9 cellular contexts compared by ENCODE assay signal in the genomic region with DNA sequence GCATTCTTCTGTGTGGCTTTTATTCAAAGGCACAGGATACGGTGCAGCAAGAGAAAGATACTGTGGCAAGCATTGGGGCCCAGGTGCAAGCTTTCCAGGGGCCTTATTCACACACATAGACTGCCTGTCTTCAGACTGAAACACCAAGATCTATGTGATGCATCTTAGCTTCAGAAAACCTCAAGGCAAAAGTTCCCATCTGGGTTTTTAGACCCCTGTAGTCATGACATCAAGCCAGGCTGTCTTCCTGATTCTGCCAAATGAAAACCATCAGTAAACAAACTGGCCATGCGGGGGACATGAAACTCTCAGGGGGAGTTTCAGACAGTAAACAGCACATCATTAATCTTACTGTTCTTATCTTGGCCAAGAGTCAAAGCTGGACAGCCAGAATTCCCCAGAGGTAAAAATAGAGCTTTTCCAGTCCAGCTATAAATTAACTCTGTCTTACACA. TPM values are rescaled to one million over a fixed set of nuclear protein-coding genes. Genes with fewer than 3 reads are reported as not detected.
DNase-seq lines count a peak whose midpoint lies in the region; ATAC-seq and TF ChIP-seq lines count a peak whose summit lies in the region.
"Had no signal": no experiment of that assay in that cellular context is flagged by ENCODE, and none has a peak within 500 bp of the region (broad histone marks: within the 10 kb centered on the region; RNA-seq: fewer than 3 reads in every experiment).

No MANE protein-coding gene starts in this region.

- DNase-seq in GM10248 (ENCODE audit: extremely low spot score): peak; percentile 49
- DNase-seq in foreskin melanocyte: peak; percentile 5
- DNase-seq in tibial nerve (ENCODE audit: low spot score in 2 of 2): no peak
- no peak for DNase-seq in stimulated activated CD4-positive, alpha-beta T cell treated with anti-CD3 and anti-CD28 coated beads, Interleukin-4, amount 100 ng/mL, for 1 hour
- DNase-seq in middle frontal gyrus (ENCODE audit: extremely low spot score, low spot score): no peak
- DNase-seq in putamen (ENCODE audit: low spot score): no peak
- DNase-seq: substantia nigra had no signal

- POLR2A ChIA-PET in GM10248 (lab: Yijun Ruan, JAX): interaction anchor here (1.4 to 1.9 kb wide), 2 partner anchors 9 to 152 kb away, joined by 4 to 7 read pairs; a partner anchor contains a TSS

- no peak for TF ChIP-seq CTCF in GM10248 (IDR thresholded peaks at IDR 0.05; ENCODE audit: control extremely low read depth, extremely low read depth, low read depth, missing control alignments)
- TF ChIP-seq CTCF in tibial nerve (IDR thresholded peaks at IDR 0.05): no peak

- ATAC-seq in GM19455 (IDR thresholded peaks at IDR 0.05; ENCODE audit: unreplicated experiment): peak; percentile 49
- ATAC-seq in HG03280 (IDR thresholded peaks at IDR 0.05; ENCODE audit: unreplicated experiment): peak; percentile 37

- H3K27ac ChIP-seq in tibial nerve: no peak overlapping the region

- H3K4me3 ChIP-seq in tibial nerve: no peak overlapping the region

- peaks cover 0 to 84% (median 0%) of the 10 kb centered on the region in 3 donors for H3K36me3 ChIP-seq in tibial nerve

- peaks cover 0 to 16% (median 4%) of the 10 kb centered on the region in 4 donors for H3K4me1 ChIP-seq in tibial nerve

- 50 to 63% methylated on average over 2 of the region's 2 CpGs for WGBS in tibial nerve, 2 donors

- TF ChIP-seq POLR2A in tibial nerve (IDR thresholded peaks at IDR 0.05): no peak

- CTCF ChIA-PET in GM10248 (lab: Yijun Ruan, JAX): interaction anchor here (1.2 to 3.0 kb wide), 6 partner anchors 9 to 175 kb away, joined by 3 to 28 read pairs (median 6); a partner anchor contains a TSS

- no peaks in the 10 kb centered on the region for H3K9me3 ChIP-seq in tibial nerve

- no peaks in the 10 kb centered on the region for H3K27me3 ChIP-seq in tibial nerve

- TF ChIP-seq EP300 in tibial nerve (IDR thresholded peaks at IDR 0.05): no peak

RNA-seq across cellular contexts. Expression of a gene that starts 9.8 kb away (rescaled TPM):
- total RNA-seq in tibial nerve: 1 to 10 TPM; 1.3 to 3.1 (median 1.9) TPM

Comparison
In these comparisons a context has a peak if more than half of its experiments do, and no peak if none do; other contexts are left out.
1. DNase-seq: peak in GM10248 (single experiment) and foreskin melanocyte (single experiment); none in tibial nerve (0 of 2), stimulated activated CD4-positive, alpha-beta T cell treated with anti-CD3 and anti-CD28 coated beads, Interleukin-4, amount 100 ng/mL, for 1 hour (single experiment), middle frontal gyrus (single experiment) and putamen (single experiment).